ENCODE assay signal across 14 cellular contexts in the genomic region with DNA sequence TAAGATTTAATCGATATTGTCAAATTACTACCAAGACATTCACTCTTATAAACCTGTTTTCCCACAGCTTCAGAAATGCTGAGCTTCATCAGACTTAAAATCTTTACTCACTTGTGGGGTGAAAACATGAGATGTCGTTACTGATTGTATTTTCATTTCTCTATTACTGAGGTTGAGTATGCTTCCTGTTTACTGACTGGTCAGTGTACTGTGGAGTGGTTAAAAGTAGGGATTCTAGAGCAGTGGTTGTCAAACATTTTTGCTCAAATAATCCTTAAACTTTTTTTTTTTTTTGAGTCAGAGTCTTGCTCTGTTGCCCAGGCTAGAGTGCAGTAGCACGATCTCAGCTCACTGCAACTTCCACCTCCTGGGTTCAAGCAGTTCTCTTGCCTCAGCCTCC. TPM values are rescaled to one million over a fixed set of nuclear protein-coding genes. Genes with fewer than 3 reads are reported as not detected.
A peak's percentile ranks its signal among the peaks of the same experiment; 100 is the strongest.
DNase-seq lines count a peak whose midpoint lies in the region; ATAC-seq and TF ChIP-seq lines count a peak whose summit lies in the region.
"Had no signal": no experiment of that assay in that cellular context is flagged by ENCODE, and none has a peak within 500 bp of the region (broad histone marks: within the 10 kb centered on the region; RNA-seq: fewer than 3 reads in every experiment).

No MANE protein-coding gene starts in this region.

- H3K9me3 Mint-ChIP-seq in CD14-positive monocyte: no peaks in the 10 kb centered on the region

- TF ChIP-seq CTCF in CD14-positive monocyte (IDR thresholded peaks at IDR 0.05): no peak

- H3K4me1 Mint-ChIP-seq in CD14-positive monocyte: peaks cover 16% of the 10 kb centered on the region

- no peaks in the 10 kb centered on the region for H3K36me3 Mint-ChIP-seq in CD14-positive monocyte

- DNase-seq in CD14-positive monocyte (ENCODE audit: low spot score) (no peak), NK-92 (lab: John Stamatoyannopoulos, UW; ENCODE audit: unreplicated experiment) (no peak)
- no peak for DNase-seq in effector CD8-positive, alpha-beta T cell (lab: John Stamatoyannopoulos, UW)
- DNase-seq: activated naive CD4-positive, alpha-beta T cell treated with anti-CD3 and anti-CD28 coated beads, Interleukin-2, amount 50 U/mL, for 16 hours; DND-41; NCI-H2171 treated with DMSO at 0.1 percent for 48 hours; occipital lobe; RPMI8226; trophoblast cell had no signal

- intact Hi-C loops in CD14-positive monocyte (cut with micrococcal nuclease): no loop called here

- peaks cover 0 to 2% (median 0%) of the 10 kb centered on the region in 3 donors for H3K27me3 Mint-ChIP-seq in CD14-positive monocyte (ENCODE audit: low read depth in 3 of 3)

- H3K4me3 Mint-ChIP-seq in CD14-positive monocyte: peak overlapping the region in 1 of 2 donors; percentile 55

- H3K27ac Mint-ChIP-seq in CD14-positive monocyte: peak overlapping the region; percentile 43 to 81 (median 75)

- ATAC-seq in GM18909 (IDR thresholded peaks at IDR 0.05; ENCODE audit: poor library complexity, unreplicated experiment) (peak; percentile 79), GM21786 (IDR thresholded peaks at IDR 0.05; ENCODE audit: unreplicated experiment) (peak; percentile 91), HG03378 (IDR thresholded peaks at IDR 0.05; ENCODE audit: unreplicated experiment) (peak; percentile 71), HG02623 (IDR thresholded peaks at IDR 0.05; ENCODE audit: unreplicated experiment) (no peak), HG03457 (IDR thresholded peaks at IDR 0.05; ENCODE audit: unreplicated experiment) (no peak)

RNA-seq across cellular contexts. Expression of a gene that starts 50.3 kb away (rescaled TPM):
- under 1 TPM; 0.57 to 0.62 TPM for polyA plus RNA-seq in CD14-positive monocyte

Comparison
In these comparisons a context has a peak if more than half of its experiments do, and no peak if none do; other contexts are left out.
1. ATAC-seq: peak in GM18909 (single experiment), GM21786 (single experiment) and HG03378 (single experiment); none in HG02623 (single experiment) and HG03457 (single experiment).